1 cellular context compared by ENCODE assay signal in the genomic region with DNA sequence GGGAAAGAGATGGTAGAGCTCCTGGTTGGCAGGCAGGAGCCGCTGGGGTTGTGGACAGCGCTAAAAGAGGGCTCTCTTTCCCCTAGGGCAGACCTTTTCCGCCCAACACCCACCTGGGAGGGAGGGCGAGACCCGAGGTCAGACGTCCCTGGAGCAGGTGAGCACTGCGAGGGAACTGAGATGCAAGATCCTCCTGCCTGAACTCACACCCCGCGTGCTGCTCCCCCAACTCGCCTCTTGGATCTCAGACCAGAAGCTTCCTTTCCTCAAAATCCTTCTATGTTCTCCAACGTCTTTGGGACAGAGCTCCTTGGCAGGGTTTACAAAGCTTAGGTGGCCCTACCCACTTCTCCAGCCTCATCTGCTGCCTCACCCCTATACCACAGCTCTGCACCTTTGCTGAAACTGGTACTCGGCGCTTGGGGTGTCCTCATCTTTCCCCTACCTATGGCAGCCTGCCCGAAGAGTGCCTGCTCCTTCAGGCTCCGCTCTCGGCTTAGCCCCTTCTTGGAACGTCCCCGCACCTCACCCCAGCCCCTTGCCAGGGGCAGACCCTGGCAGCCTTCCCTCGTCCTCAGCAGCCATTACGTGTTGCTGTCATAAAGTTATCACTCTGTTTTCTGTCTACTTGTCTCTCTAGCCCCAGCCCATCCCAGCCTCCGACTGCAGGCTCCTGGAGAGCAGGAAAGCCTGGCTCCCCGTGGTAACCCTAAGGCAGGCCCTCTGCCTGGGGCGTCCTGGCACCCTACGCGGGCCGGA.
TF ChIP-seq lines count a peak whose summit lies in the region.

No MANE protein-coding gene starts in this region.

TF ChIP-seq in HepG2, 621 proteins besides CTCF, POLR2A, EP300 and RAD21:
- TF ChIP-seq AGO1 (IDR thresholded peaks at IDR 0.05; ENCODE audit: low read depth, low read length, poor library complexity, severe bottlenecking) (no peak), FOXP4 (CRISPR knock-in tag; IDR thresholded peaks at IDR 0.05) (no peak), ZNF383 (CRISPR knock-in tag; IDR thresholded peaks at IDR 0.05; ENCODE audit: borderline replicate concordance) (no peak), ZNF569 (CRISPR knock-in tag; IDR thresholded peaks at IDR 0.05; ENCODE audit: borderline replicate concordance) (no peak), ZNF10 (CRISPR knock-in tag; IDR thresholded peaks at IDR 0.05; ENCODE audit: borderline replicate concordance, low read depth) (no peak), MYNN (CRISPR knock-in tag; IDR thresholded peaks at IDR 0.05; ENCODE audit: low read depth) (no peak), ZNF292 (CRISPR knock-in tag; IDR thresholded peaks at IDR 0.05; ENCODE audit: borderline replicate concordance, low read depth) (no peak), BRCA1 (CRISPR knock-in tag; IDR thresholded peaks at IDR 0.05) (no peak), TAF1 (CRISPR knock-in tag; IDR thresholded peaks at IDR 0.05) (no peak), ZNF264 (CRISPR knock-in tag; IDR thresholded peaks at IDR 0.05) (no peak), ZNF235 (CRISPR knock-in tag; IDR thresholded peaks at IDR 0.05; ENCODE audit: borderline replicate concordance) (no peak), ERF (CRISPR knock-in tag; IDR thresholded peaks at IDR 0.05) (no peak), RERE (CRISPR knock-in tag; IDR thresholded peaks at IDR 0.05; ENCODE audit: low read depth) (no peak), ZNF207 (IDR thresholded peaks at IDR 0.05; ENCODE audit: borderline replicate concordance) (no peak), ZNF574 (CRISPR knock-in tag; IDR thresholded peaks at IDR 0.05) (no peak)
- TF ChIP-seq, protein P1, sequence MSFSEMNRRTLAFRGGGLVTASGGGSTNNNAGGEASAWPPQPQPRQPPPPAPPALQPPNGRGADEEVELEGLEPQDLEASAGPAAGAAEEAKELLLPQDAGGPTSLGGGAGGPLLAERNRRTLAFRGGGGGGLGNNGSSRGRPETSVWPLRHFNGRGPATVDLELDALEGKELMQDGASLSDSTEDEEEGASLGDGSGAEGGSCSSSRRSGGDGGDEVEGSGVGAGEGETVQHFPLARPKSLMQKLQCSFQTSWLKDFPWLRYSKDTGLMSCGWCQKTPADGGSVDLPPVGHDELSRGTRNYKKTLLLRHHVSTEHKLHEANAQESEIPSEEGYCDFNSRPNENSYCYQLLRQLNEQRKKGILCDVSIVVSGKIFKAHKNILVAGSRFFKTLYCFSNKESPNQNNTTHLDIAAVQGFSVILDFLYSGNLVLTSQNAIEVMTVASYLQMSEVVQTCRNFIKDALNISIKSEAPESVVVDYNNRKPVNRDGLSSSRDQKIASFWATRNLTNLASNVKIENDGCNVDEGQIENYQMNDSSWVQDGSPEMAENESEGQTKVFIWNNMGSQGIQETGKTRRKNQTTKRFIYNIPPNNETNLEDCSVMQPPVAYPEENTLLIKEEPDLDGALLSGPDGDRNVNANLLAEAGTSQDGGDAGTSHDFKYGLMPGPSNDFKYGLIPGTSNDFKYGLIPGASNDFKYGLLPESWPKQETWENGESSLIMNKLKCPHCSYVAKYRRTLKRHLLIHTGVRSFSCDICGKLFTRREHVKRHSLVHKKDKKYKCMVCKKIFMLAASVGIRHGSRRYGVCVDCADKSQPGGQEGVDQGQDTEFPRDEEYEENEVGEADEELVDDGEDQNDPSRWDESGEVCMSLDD (CRISPR knock-in tag; IDR thresholded peaks at IDR 0.05; ENCODE audit: borderline replicate concordance), result no peak
- TF ChIP-seq, protein P2, sequence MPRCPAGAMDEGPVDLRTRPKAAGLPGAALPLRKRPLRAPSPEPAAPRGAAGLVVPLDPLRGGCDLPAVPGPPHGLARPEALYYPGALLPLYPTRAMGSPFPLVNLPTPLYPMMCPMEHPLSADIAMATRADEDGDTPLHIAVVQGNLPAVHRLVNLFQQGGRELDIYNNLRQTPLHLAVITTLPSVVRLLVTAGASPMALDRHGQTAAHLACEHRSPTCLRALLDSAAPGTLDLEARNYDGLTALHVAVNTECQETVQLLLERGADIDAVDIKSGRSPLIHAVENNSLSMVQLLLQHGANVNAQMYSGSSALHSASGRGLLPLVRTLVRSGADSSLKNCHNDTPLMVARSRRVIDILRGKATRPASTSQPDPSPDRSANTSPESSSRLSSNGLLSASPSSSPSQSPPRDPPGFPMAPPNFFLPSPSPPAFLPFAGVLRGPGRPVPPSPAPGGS (CRISPR knock-in tag; IDR thresholded peaks at IDR 0.05), result no peak
TF ChIP-seq in HepG2: peak in this region for 0.
